In the genomic region with DNA sequence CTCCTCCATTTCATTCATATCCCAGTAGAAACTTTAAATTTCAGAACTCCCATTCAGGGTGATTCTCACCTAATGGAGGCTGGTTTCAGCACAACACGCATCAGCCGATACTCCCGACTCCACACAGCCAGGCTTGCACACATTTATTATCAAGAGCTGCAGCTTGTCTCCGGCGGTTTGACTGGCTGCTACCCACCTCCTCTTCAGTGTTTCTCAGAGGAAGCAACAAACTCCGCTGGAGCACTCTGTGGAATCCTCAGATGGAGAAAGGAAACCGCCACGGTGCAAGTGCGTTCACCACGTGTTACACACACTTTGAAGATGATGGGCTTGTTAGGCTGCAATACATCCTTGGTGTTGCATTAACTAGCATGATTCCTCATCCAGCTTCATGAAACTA, we compare ENCODE assay signal across 19 cellular contexts.
"Had no signal": no experiment of that assay in that cellular context is flagged by ENCODE, and none has a peak within 500 bp of the region (broad histone marks: within the 10 kb centered on the region; RNA-seq: fewer than 3 reads in every experiment).

No MANE protein-coding gene starts in this region.

- H3K4me1 ChIP-seq: SJSA1 had no signal

- H3K27ac ChIP-seq: SJSA1, SK-N-MC had no signal

- H3K9me3 ChIP-seq: SJSA1 had no signal

- H3K36me3 ChIP-seq: SJSA1 had no signal

- DNase-seq: KBM-7, NCI-H1048, NCI-H1105, NCI-H1436 treated with DMSO at 0.1 percent for 48 hours, NCI-H1694, NCI-H187 treated with DMSO at 0.1 percent for 48 hours, NCI-H2029 treated with DMSO at 0.1 percent for 48 hours, NCI-H2171, NCI-H226, NCI-H446, NCI-H510A, NCI-H524 treated with DMSO at 0.1 percent for 48 hours, NCI-H69, NCI-H774, Right ventricle myocardium superior, RPMI8226, SIG-M5 had no signal

- H3K27me3 ChIP-seq: SJSA1 had no signal

- H3K4me3 ChIP-seq: SJSA1, SK-N-MC had no signal
